Comparison of ENCODE assay signal across 20 cellular contexts in genomic region chr7:143257501-143257900, GRCh38. TPM values are rescaled to one million over a fixed set of nuclear protein-coding genes. Genes with fewer than 3 reads are reported as not detected.
A peak's percentile ranks its signal among the peaks of the same experiment; 100 is the strongest.
DNase-seq lines count a peak whose midpoint lies in the region; ATAC-seq and TF ChIP-seq lines count a peak whose summit lies in the region.
"Had no signal": no experiment of that assay in that cellular context is flagged by ENCODE, and none has a peak within 500 bp of the region (broad histone marks: within the 10 kb centered on the region; RNA-seq: fewer than 3 reads in every experiment).

No MANE protein-coding gene starts in this region.

- no peak overlapping the region for H3K27ac ChIP-seq in foreskin keratinocyte
- H3K27ac ChIP-seq: 22Rv1, C4-2B, cardiac muscle cell, HL-60, left ventricle myocardium inferior had no signal

- TF ChIP-seq CTCF in foreskin keratinocyte (conservative IDR thresholded peaks at IDR 0.05), result peak; percentile 5

- H3K4me1 ChIP-seq in foreskin keratinocyte, result no peaks in the 10 kb centered on the region

- no peaks in the 10 kb centered on the region for H3K27me3 ChIP-seq in foreskin keratinocyte
- H3K27me3 ChIP-seq: cardiac muscle cell, spleen had no signal

- DNase-seq in DMS53 (lab: John Stamatoyannopoulos, UW) (peak; percentile 23), DMS53 treated with DMSO at 0.1 percent for 48 hours (lab: John Stamatoyannopoulos, UW; ENCODE audit: unreplicated experiment) (no peak), M059J (ENCODE audit: low read depth) (peak; percentile 69), foreskin keratinocyte (no peak), NCI-H510A treated with DMSO at 0.1 percent for 48 hours (lab: John Stamatoyannopoulos, UW) (no peak)
- DNase-seq: left ventricle myocardium inferior; NCI-H146; NCI-H226; NK-92 treated with Interleukin-12 subunit alpha and Interleukin-12 subunit beta, amount 100 ng/mL, for 24 hours; spleen; stimulated activated naive B cell treated with anti-CD40 and anti-IgM and Interleukin-4, amounts not matched to agents 10 μg/mL and 1 μg/mL and 100 μg/mL, for 72 hours; trophoblast cell had no signal

- ATAC-seq in foreskin keratinocyte, result no peak
- no peak for ATAC-seq in HG03439 (IDR thresholded peaks at IDR 0.05; ENCODE audit: unreplicated experiment)
- ATAC-seq: Right ventricle myocardium inferior had no signal

RNA-seq across cellular contexts. Expression of gene GSTK1, which starts 5.7 kb away (rescaled TPM):
- total RNA-seq in M059J (2014; rRNA removed; shearing (Covaris generic)), result 127 and 133 TPM in 2 replicates
- 106 and 107 TPM in 2 replicates for total RNA-seq in foreskin keratinocyte
- polyA plus RNA-seq in foreskin keratinocyte, result 141 and 152 TPM in 2 replicates

RNA-seq across cellular contexts. Expression of gene TMEM139, which starts 27.3 kb away (rescaled TPM):
- 0.07 TPM in 1 of 2 replicates, not detected in the other for total RNA-seq in M059J (2014; rRNA removed; shearing (Covaris generic))
- total RNA-seq in foreskin keratinocyte, result 6.7 and 7.6 TPM in 2 replicates
- polyA plus RNA-seq in foreskin keratinocyte, result 8.4 and 10.1 TPM in 2 replicates

RNA-seq across cellular contexts. Expression of gene CASP2, which starts 30.6 kb away (rescaled TPM):
- total RNA-seq in M059J (2014; rRNA removed; shearing (Covaris generic)), result 22.5 and 31.2 TPM in 2 replicates
- 21.4 and 23.9 TPM in 2 replicates for total RNA-seq in foreskin keratinocyte
- 10.1 and 12.3 TPM in 2 replicates for polyA plus RNA-seq in foreskin keratinocyte

RNA-seq across cellular contexts. Expression of gene TAS2R40, which starts 35.7 kb away (rescaled TPM):
- not detected in 2 replicates for total RNA-seq in M059J (2014; rRNA removed; shearing (Covaris generic))
- total RNA-seq in foreskin keratinocyte, result not detected in 2 replicates
- polyA plus RNA-seq in foreskin keratinocyte, result not detected in 2 replicates
- total RNA-seq: cardiac muscle cell, left ventricle myocardium inferior, myocyte, progenitor cell of endocrine pancreas, Right ventricle myocardium inferior, spleen had no signal
- polyA plus RNA-seq: cardiac muscle cell, spleen had no signal

RNA-seq across cellular contexts. Expression of gene CLCN1, which starts 58.4 kb away (rescaled TPM):
- not detected in 2 replicates for total RNA-seq in M059J (2014; rRNA removed; shearing (Covaris generic))
- total RNA-seq in foreskin keratinocyte, result 0.04 TPM in 1 of 2 replicates, not detected in the other
- 0.02 TPM in 1 of 2 replicates, not detected in the other for polyA plus RNA-seq in foreskin keratinocyte
- total RNA-seq: cardiac muscle cell, left ventricle myocardium inferior, myocyte, Right ventricle myocardium inferior had no signal
- polyA plus RNA-seq: cardiac muscle cell had no signal

Comparison
In these comparisons a context has a peak if more than half of its experiments do, and no peak if none do; other contexts are left out.
1. DNase-seq: peak in DMS53 (single experiment) and M059J (single experiment); none in DMS53 treated with DMSO at 0.1 percent for 48 hours (single experiment), foreskin keratinocyte (0 of 2) and NCI-H510A treated with DMSO at 0.1 percent for 48 hours (single experiment).